In genomic region chr4:16125571-16126445, GRCh38 we compare ENCODE assay signal across 16 cellular contexts. TPM values are rescaled to one million over a fixed set of nuclear protein-coding genes. Genes with fewer than 3 reads are reported as not detected.
DNase-seq lines count a peak whose midpoint lies in the region; ATAC-seq and TF ChIP-seq lines count a peak whose summit lies in the region.
"Had no signal": no experiment of that assay in that cellular context is flagged by ENCODE, and none has a peak within 500 bp of the region (broad histone marks: within the 10 kb centered on the region; RNA-seq: fewer than 3 reads in every experiment).

No MANE protein-coding gene starts in this region.

- H3K4me3 ChIP-seq in adipocyte (ENCODE audit: low read length) (no peak overlapping the region), mesendoderm (ENCODE audit: low read length) (no peak overlapping the region), upper lobe of left lung (no peak overlapping the region)
- H3K4me3 ChIP-seq: ascending aorta, dorsolateral prefrontal cortex, testis had no signal

- H2BK5ac ChIP-seq in mesendoderm (ENCODE audit: low read length), result no peak overlapping the region

- no peak for TF ChIP-seq POLR2A in upper lobe of left lung (IDR thresholded peaks at IDR 0.05)

- H3K27me3 Mint-ChIP-seq in activated CD4-positive, alpha-beta memory T cell treated with anti-CD3 and anti-CD28 coated beads for 36 hours, result no peaks in the 10 kb centered on the region
- no peaks in the 10 kb centered on the region for H3K27me3 Mint-ChIP-seq in activated CD4-positive, alpha-beta memory T cell treated with anti-CD3 and anti-CD28 coated beads, Interleukin-2, amount 10 ng/mL, durations not matched to agents 7 days and 5 days
- H3K27me3 Mint-ChIP-seq: activated T-cell treated with anti-CD3 and anti-CD28 coated beads, Interleukin-2, amount 50 U/mL, for 24 hours had no signal

- intact Hi-C loops in activated CD4-positive, alpha-beta memory T cell treated with anti-CD3 and anti-CD28 coated beads for 36 hours (cut with micrococcal nuclease), result no loop called here

- H3K9ac ChIP-seq in adipocyte (ENCODE audit: low read length), result no peak overlapping the region
- H3K9ac ChIP-seq in mesendoderm (ENCODE audit: low read length), result no peak overlapping the region
- H3K9ac ChIP-seq: parathyroid adenoma had no signal

- H4K8ac ChIP-seq in mesendoderm (ENCODE audit: low read depth, low read length), result no peak overlapping the region

- H3K18ac ChIP-seq in mesendoderm (ENCODE audit: low read length), result no peak overlapping the region

- H3K27ac ChIP-seq in mesendoderm (ENCODE audit: low read depth, low read length), result no peak overlapping the region
- no peak overlapping the region for H3K27ac ChIP-seq in upper lobe of left lung
- H3K27ac ChIP-seq: ascending aorta, dorsolateral prefrontal cortex, HL-60, parathyroid adenoma, testis had no signal

- H2BK15ac ChIP-seq in mesendoderm (replicated peaks; ENCODE audit: low read depth), result no peak overlapping the region

- TF ChIP-seq EP300 in upper lobe of left lung (IDR thresholded peaks at IDR 0.05), result no peak

- no CpG with 5 or more reads among the region's 8 CpGs for WGBS in mesendoderm (ENCODE audit: extremely low coverage, insufficient coverage, low lambda C conversion rate)
- WGBS in upper lobe of left lung, 2 donors, result 85 to 89% methylated on average over 4 to 8 of the region's 8 CpGs

- H3K36me3 ChIP-seq in adipocyte (ENCODE audit: control insufficient read depth, insufficient read depth, low read length, severe bottlenecking) (no peaks in the 10 kb centered on the region), mesendoderm (ENCODE audit: control insufficient read depth, insufficient read depth, low read length) (no peaks in the 10 kb centered on the region), upper lobe of left lung (no peaks in the 10 kb centered on the region)
- H3K36me3 ChIP-seq: ascending aorta had no signal

- H3K9me3 Mint-ChIP-seq in activated CD4-positive, alpha-beta memory T cell treated with anti-CD3 and anti-CD28 coated beads for 36 hours, result no peaks in the 10 kb centered on the region
- H3K9me3 Mint-ChIP-seq in activated CD4-positive, alpha-beta memory T cell treated with anti-CD3 and anti-CD28 coated beads, Interleukin-2, amount 10 ng/mL, durations not matched to agents 7 days and 5 days, result no peaks in the 10 kb centered on the region
- H3K9me3 Mint-ChIP-seq: activated T-cell treated with anti-CD3 and anti-CD28 coated beads, Interleukin-2, amount 50 U/mL, for 24 hours; HFFc6 had no signal

- no peak for TF ChIP-seq CTCF in upper lobe of left lung (IDR thresholded peaks at IDR 0.05)

- H3K4me1 Mint-ChIP-seq in activated CD4-positive, alpha-beta memory T cell treated with anti-CD3 and anti-CD28 coated beads for 36 hours (ENCODE audit: low read depth), result peaks cover 14% of the 10 kb centered on the region
- H3K4me1 Mint-ChIP-seq in activated CD4-positive, alpha-beta memory T cell treated with anti-CD3 and anti-CD28 coated beads, Interleukin-2, amount 10 ng/mL, durations not matched to agents 7 days and 5 days, result no peaks in the 10 kb centered on the region

- no peak overlapping the region for H2BK120ac ChIP-seq in mesendoderm (ENCODE audit: low read depth, low read length)

- H3K56ac ChIP-seq in mesendoderm (ENCODE audit: low read length), result no peak overlapping the region

- peaks cover 29% of the 10 kb centered on the region for H3K27me3 ChIP-seq in adipocyte (replicated peaks; ENCODE audit: control insufficient read depth, insufficient read depth, low read length)
- H3K27me3 ChIP-seq in mesendoderm (ENCODE audit: insufficient read depth, low read length, poor library complexity), result no peaks in the 10 kb centered on the region
- no peaks in the 10 kb centered on the region for H3K27me3 ChIP-seq in upper lobe of left lung
- H3K27me3 ChIP-seq: ascending aorta, dorsolateral prefrontal cortex, testis had no signal

- H3K4ac ChIP-seq in mesendoderm (ENCODE audit: low read depth, low read length), result no peak overlapping the region

- no peaks in the 10 kb centered on the region for H3K79me2 ChIP-seq in mesendoderm (ENCODE audit: control insufficient read depth, insufficient read depth, low read length)
- H3K79me2 ChIP-seq: parathyroid adenoma had no signal

- H3K4me3 Mint-ChIP-seq in activated CD4-positive, alpha-beta memory T cell treated with anti-CD3 and anti-CD28 coated beads for 36 hours, result no peak overlapping the region
- no peak overlapping the region for H3K4me3 Mint-ChIP-seq in activated CD4-positive, alpha-beta memory T cell treated with anti-CD3 and anti-CD28 coated beads, Interleukin-2, amount 10 ng/mL, durations not matched to agents 7 days and 5 days
- H3K4me3 Mint-ChIP-seq: activated T-cell treated with anti-CD3 and anti-CD28 coated beads, Interleukin-2, amount 50 U/mL, for 24 hours; HFFc6 had no signal

- peak; percentile 15 for DNase-seq in activated CD4-positive, alpha-beta memory T cell treated with anti-CD3 and anti-CD28 coated beads for 36 hours
- DNase-seq in activated CD4-positive, alpha-beta memory T cell treated with anti-CD3 and anti-CD28 coated beads, Interleukin-2, amount 10 ng/mL, durations not matched to agents 7 days and 5 days, result no peak
- DNase-seq in ELR (ENCODE audit: low read depth), result peak; percentile 2
- DNase-seq in adipocyte (ENCODE audit: low read depth), result peak; percentile 24
- DNase-seq in mesendoderm, result peak; percentile 68
- DNase-seq in amniotic stem cell (lab: John Stamatoyannopoulos, UW), result no peak
- DNase-seq in NOMO-1 (lab: John Stamatoyannopoulos, UW; ENCODE audit: unreplicated experiment in 2 of 2), result no peak
- no peak for DNase-seq in upper lobe of left lung
- DNase-seq: activated T-cell treated with anti-CD3 and anti-CD28 coated beads, Interleukin-2, amount 50 U/mL, for 24 hours; DMS153; dorsolateral prefrontal cortex; HFFc6; testis had no signal

- POLR2A ChIA-PET in activated CD4-positive, alpha-beta memory T cell treated with anti-CD3 and anti-CD28 coated beads for 36 hours (lab: Charles Lee), result no interaction called here
- POLR2A ChIA-PET in activated CD4-positive, alpha-beta memory T cell treated with anti-CD3 and anti-CD28 coated beads, Interleukin-2, amount 10 ng/mL, durations not matched to agents 7 days and 5 days (lab: Charles Lee), result no interaction called here

- H3K9me3 ChIP-seq in adipocyte (ENCODE audit: control insufficient read depth, low read length) (no peaks in the 10 kb centered on the region), upper lobe of left lung (no peaks in the 10 kb centered on the region)
- H3K9me3 ChIP-seq: ascending aorta, testis had no signal

- no peak overlapping the region for H3K4me2 ChIP-seq in mesendoderm (ENCODE audit: low read length)

- H3K36me3 Mint-ChIP-seq in activated CD4-positive, alpha-beta memory T cell treated with anti-CD3 and anti-CD28 coated beads for 36 hours, result no peaks in the 10 kb centered on the region
- H3K36me3 Mint-ChIP-seq in activated CD4-positive, alpha-beta memory T cell treated with anti-CD3 and anti-CD28 coated beads, Interleukin-2, amount 10 ng/mL, durations not matched to agents 7 days and 5 days (ENCODE audit: low read depth), result no peaks in the 10 kb centered on the region

- H3K23ac ChIP-seq in mesendoderm (ENCODE audit: low read length), result no peak overlapping the region

- H3K79me1 ChIP-seq in mesendoderm (ENCODE audit: low read length), result no peaks in the 10 kb centered on the region

- no peak for ATAC-seq in upper lobe of left lung (ENCODE audit: low FRiP score in 2 of 2)

- peaks cover 5% of the 10 kb centered on the region for H3K4me1 ChIP-seq in adipocyte (ENCODE audit: control insufficient read depth, insufficient read depth, low read length)
- H3K4me1 ChIP-seq in mesendoderm (ENCODE audit: control insufficient read depth, low read depth, low read length), result no peaks in the 10 kb centered on the region
- no peaks in the 10 kb centered on the region for H3K4me1 ChIP-seq in upper lobe of left lung
- H3K4me1 ChIP-seq: ascending aorta, parathyroid adenoma, testis had no signal

- no peak overlapping the region for H4K5ac ChIP-seq in mesendoderm (ENCODE audit: low read length)

- CTCF ChIA-PET in activated CD4-positive, alpha-beta memory T cell treated with anti-CD3 and anti-CD28 coated beads for 36 hours (lab: Charles Lee), result no interaction called here
- CTCF ChIA-PET in activated CD4-positive, alpha-beta memory T cell treated with anti-CD3 and anti-CD28 coated beads, Interleukin-2, amount 10 ng/mL, durations not matched to agents 7 days and 5 days (lab: Charles Lee), result no interaction called here

- H2AK5ac ChIP-seq in mesendoderm (ENCODE audit: low read length), result no peak overlapping the region

- no peak overlapping the region for H3K27ac Mint-ChIP-seq in activated CD4-positive, alpha-beta memory T cell treated with anti-CD3 and anti-CD28 coated beads for 36 hours
- no peak overlapping the region for H3K27ac Mint-ChIP-seq in activated CD4-positive, alpha-beta memory T cell treated with anti-CD3 and anti-CD28 coated beads, Interleukin-2, amount 10 ng/mL, durations not matched to agents 7 days and 5 days
- H3K27ac Mint-ChIP-seq: activated T-cell treated with anti-CD3 and anti-CD28 coated beads, Interleukin-2, amount 50 U/mL, for 24 hours; HFFc6 had no signal

RNA-seq across cellular contexts. Expression of gene PROM1, which starts 42.0 kb away (rescaled TPM):
- not detected for total RNA-seq in activated CD4-positive, alpha-beta memory T cell treated with anti-CD3 and anti-CD28 coated beads for 36 hours
- not detected for total RNA-seq in activated CD4-positive, alpha-beta memory T cell treated with anti-CD3 and anti-CD28 coated beads, Interleukin-2, amount 10 ng/mL, durations not matched to agents 7 days and 5 days
- polyA plus RNA-seq in mesendoderm (2013, experiment 1 of 2), result 61.4 TPM
- polyA plus RNA-seq in mesendoderm (2013, experiment 2 of 2), result 61.8 TPM
- total RNA-seq in upper lobe of left lung, result 10 to 100 TPM in 1 of 6 donors, 1 to 10 TPM in 5; 1.6 to 43.6 (median 4.3) TPM

Comparison
In these comparisons a context has a peak if more than half of its experiments do, and no peak if none do; other contexts are left out.
1. DNase-seq: peak in activated CD4-positive, alpha-beta memory T cell treated with anti-CD3 and anti-CD28 coated beads for 36 hours (single experiment), ELR (single experiment), adipocyte (single experiment) and mesendoderm (single experiment); none in activated CD4-positive, alpha-beta memory T cell treated with anti-CD3 and anti-CD28 coated beads, Interleukin-2, amount 10 ng/mL, durations not matched to agents 7 days and 5 days (single experiment), amniotic stem cell (single experiment), NOMO-1 (0 of 2) and upper lobe of left lung (0 of 2).